In the genomic region with DNA sequence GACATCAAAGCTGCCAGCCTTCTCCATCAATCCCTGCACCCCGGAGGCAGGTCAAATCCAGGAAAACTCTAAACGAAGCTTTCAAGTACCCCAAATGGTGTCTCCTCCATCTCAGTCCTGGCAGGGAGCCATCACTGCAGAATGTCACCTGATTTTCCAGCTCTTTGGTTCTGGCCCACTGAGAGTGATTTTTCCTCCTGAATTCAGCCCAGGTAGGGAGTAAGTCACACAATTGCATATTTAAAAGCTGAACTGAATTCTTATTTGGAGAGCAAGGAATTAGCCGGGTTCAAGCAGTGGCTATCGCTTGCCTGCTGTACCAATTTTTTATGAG, we compare ENCODE assay signal across 11 cellular contexts. TPM values are rescaled to one million over a fixed set of nuclear protein-coding genes. Genes with fewer than 3 reads are reported as not detected.
DNase-seq lines count a peak whose midpoint lies in the region; ATAC-seq and TF ChIP-seq lines count a peak whose summit lies in the region.
"Had no signal": no experiment of that assay in that cellular context is flagged by ENCODE, and none has a peak within 500 bp of the region (broad histone marks: within the 10 kb centered on the region; RNA-seq: fewer than 3 reads in every experiment).

No MANE protein-coding gene starts in this region.

- H3K4me3 Mint-ChIP-seq in CD4-positive, alpha-beta T cell: peak overlapping the region; percentile 51
- peak overlapping the region; percentile 58 to 74 for H3K4me3 Mint-ChIP-seq in effector memory CD8-positive, alpha-beta T cell

- no peak overlapping the region for H2AFZ ChIP-seq in SU-DHL-6 (ENCODE audit: low read depth, low read length, severe bottlenecking)

- H3K4me1 ChIP-seq in BLaER1: peaks cover 57% of the 10 kb centered on the region

- POLR2A ChIA-PET in CD4-positive, alpha-beta T cell (lab: Charles Lee): interaction anchor here (1.0 kb wide), 1 partner anchor 12 kb away, joined by 3 read pairs; no protein-coding TSS in a partner anchor

- ATAC-seq in CD4-positive, alpha-beta T cell (ENCODE audit: poor library complexity): no peak
- ATAC-seq in effector memory CD8-positive, alpha-beta T cell (replicated peaks): no peak
- ATAC-seq in GM18907 (IDR thresholded peaks at IDR 0.05; ENCODE audit: unreplicated experiment) (no peak), GM21381 (IDR thresholded peaks at IDR 0.05; ENCODE audit: unreplicated experiment) (no peak)

- no peaks in the 10 kb centered on the region for H3K9me3 Mint-ChIP-seq in CD4-positive, alpha-beta T cell
- no peaks in the 10 kb centered on the region for H3K9me3 Mint-ChIP-seq in effector memory CD8-positive, alpha-beta T cell

- H4K20me1 ChIP-seq in BLaER1: peaks cover 84% of the 10 kb centered on the region
- H4K20me1 ChIP-seq in SU-DHL-6 (ENCODE audit: low read depth, low read length): peaks cover 37% of the 10 kb centered on the region

- CTCF ChIA-PET in CD4-positive, alpha-beta T cell (lab: Charles Lee): no interaction called here

- intact Hi-C loops in CD4-positive, alpha-beta T cell (cut with DNase I, micrococcal nuclease): no loop called here

- TF ChIP-seq CTCF in CD4-positive, alpha-beta T cell (IDR thresholded peaks at IDR 0.05): no peak
- no peak for TF ChIP-seq CTCF in SU-DHL-6 (IDR thresholded peaks at IDR 0.05; ENCODE audit: insufficient read depth, low read length, poor library complexity, severe bottlenecking)

- peaks cover 42% of the 10 kb centered on the region for H3F3A ChIP-seq in SU-DHL-6 (ENCODE audit: insufficient read depth)

- H3K4me2 ChIP-seq in BLaER1: peak overlapping the region; percentile 93
- H3K4me2 ChIP-seq in SU-DHL-6 (ENCODE audit: low read depth, low read length, poor library complexity, severe bottlenecking): peak overlapping the region; percentile 97

- no peaks in the 10 kb centered on the region for H3K27me3 Mint-ChIP-seq in CD4-positive, alpha-beta T cell
- H3K27me3 Mint-ChIP-seq in effector memory CD8-positive, alpha-beta T cell: no peaks in the 10 kb centered on the region

- H3K27me3 ChIP-seq in BLaER1: no peaks in the 10 kb centered on the region
- H3K27me3 ChIP-seq in CD4-positive, alpha-beta T cell (ENCODE audit: control insufficient read depth, insufficient read depth, low read length): no peaks in the 10 kb centered on the region
- H3K27me3 ChIP-seq in SU-DHL-6 (ENCODE audit: low read length): no peaks in the 10 kb centered on the region
- H3K27me3 ChIP-seq: ascending aorta, left lung had no signal

- H3K9ac ChIP-seq in BLaER1 (peak overlapping the region; percentile 4; the same call in 1 of the 2 replicates), SU-DHL-6 (ENCODE audit: low read length) (peak overlapping the region; percentile 96)

- peaks cover 88% of the 10 kb centered on the region for H3K4me1 Mint-ChIP-seq in CD4-positive, alpha-beta T cell (ENCODE audit: low read depth)
- H3K4me1 Mint-ChIP-seq in effector memory CD8-positive, alpha-beta T cell (ENCODE audit: low read depth in 2 of 2): peaks cover 60 to 80% of the 10 kb centered on the region in 2 donors

- H3K9me3 ChIP-seq in BLaER1 (peaks cover 19% of the 10 kb centered on the region), SU-DHL-6 (ENCODE audit: insufficient read depth, low read length) (no peaks in the 10 kb centered on the region)
- no peaks in the 10 kb centered on the region for H3K9me3 ChIP-seq in CD4-positive, alpha-beta T cell (ENCODE audit: control insufficient read depth, low read length)
- H3K9me3 ChIP-seq: ascending aorta, left lung had no signal

- no peak overlapping the region for H3K27ac ChIP-seq in BLaER1
- no peak overlapping the region for H3K27ac ChIP-seq in CD4-positive, alpha-beta T cell (ENCODE audit: low read depth, low read length)
- H3K27ac ChIP-seq in SU-DHL-6 (ENCODE audit: low read depth, low read length): peak overlapping the region; percentile 97
- H3K27ac ChIP-seq: ascending aorta, RWPE1 had no signal

- peak overlapping the region; percentile 89 for H3K27ac Mint-ChIP-seq in CD4-positive, alpha-beta T cell
- peak overlapping the region; percentile 71 to 99 for H3K27ac Mint-ChIP-seq in effector memory CD8-positive, alpha-beta T cell

- H3K4me3 ChIP-seq in BLaER1: no peak overlapping the region
- H3K4me3 ChIP-seq in SU-DHL-6 (ENCODE audit: insufficient read depth, low read length, poor library complexity, severe bottlenecking): peak overlapping the region; percentile 66
- H3K4me3 ChIP-seq: ascending aorta, left lung had no signal

- H3K36me3 Mint-ChIP-seq in CD4-positive, alpha-beta T cell (ENCODE audit: low read depth): peaks cover 49% of the 10 kb centered on the region
- peaks cover 39% of the 10 kb centered on the region for H3K36me3 Mint-ChIP-seq in effector memory CD8-positive, alpha-beta T cell (ENCODE audit: insufficient read depth)

- peaks cover 94% of the 10 kb centered on the region for H3K79me2 ChIP-seq in SU-DHL-6 (ENCODE audit: insufficient read depth, low read length)

- DNase-seq in CD4-positive, alpha-beta T cell: no peak
- DNase-seq in effector memory CD8-positive, alpha-beta T cell: no peak
- no peak for DNase-seq in activated gamma-delta T cell (lab: John Stamatoyannopoulos, UW)
- DNase-seq: activated CD8-positive, alpha-beta memory T cell treated with anti-CD3 and anti-CD28 coated beads for 24 hours; left lung had no signal

- H3K9me2 ChIP-seq in SU-DHL-6 (replicated peaks; ENCODE audit: insufficient read depth, low read length): no peaks in the 10 kb centered on the region

- peaks cover 39% of the 10 kb centered on the region for H3K36me3 ChIP-seq in BLaER1
- peaks cover 29% of the 10 kb centered on the region for H3K36me3 ChIP-seq in SU-DHL-6 (ENCODE audit: low read length)
- H3K36me3 ChIP-seq: ascending aorta, left lung had no signal

RNA-seq across cellular contexts. Expression of a gene that starts 5.3 kb away (rescaled TPM):
- total RNA-seq in CD4-positive, alpha-beta T cell: 10 to 100 TPM; 55.7 to 56.4 TPM
